Comparison of ENCODE assay signal across 8 cellular contexts in genomic region chr1:39574646-39575045, GRCh38.
DNase-seq lines count a peak whose midpoint lies in the region; ATAC-seq and TF ChIP-seq lines count a peak whose summit lies in the region.

No MANE protein-coding gene starts in this region.

- H3K9ac ChIP-seq in SU-DHL-6 (ENCODE audit: low read length): peak overlapping the region; percentile 98

- no peaks in the 10 kb centered on the region for H3F3A ChIP-seq in SU-DHL-6 (ENCODE audit: insufficient read depth)

- H2AFZ ChIP-seq in SU-DHL-6 (ENCODE audit: low read depth, low read length, severe bottlenecking): no peak overlapping the region

- peak overlapping the region; percentile 88 for H3K4me2 ChIP-seq in SU-DHL-6 (ENCODE audit: low read depth, low read length, poor library complexity, severe bottlenecking)

- peak; percentile 6 to 42 for DNase-seq in NCI-H2081 (lab: John Stamatoyannopoulos, UW)
- no peak for DNase-seq in NCI-H2081 treated with DMSO at 0.1 percent for 48 hours (lab: John Stamatoyannopoulos, UW)
- DNase-seq in fibroblast of pulmonary artery (ENCODE audit: low read depth): no peak
- no peak for DNase-seq in NCI-H345 treated with DMSO at 0.1 percent for 48 hours (lab: John Stamatoyannopoulos, UW; ENCODE audit: unreplicated experiment)
- DNase-seq in inferior parietal cortex (ENCODE audit: extremely low spot score): no peak

- H3K9me3 ChIP-seq in SU-DHL-6 (ENCODE audit: insufficient read depth, low read length): no peaks in the 10 kb centered on the region
- no peaks in the 10 kb centered on the region for H3K9me3 ChIP-seq in neutrophil

- no peaks in the 10 kb centered on the region for H3K9me2 ChIP-seq in SU-DHL-6 (replicated peaks; ENCODE audit: insufficient read depth, low read length)

- H3K4me3 ChIP-seq in SU-DHL-6 (ENCODE audit: insufficient read depth, low read length, poor library complexity, severe bottlenecking) (peak overlapping the region; percentile 98), fibroblast of pulmonary artery (replicated peaks; ENCODE audit: low read depth, low read length) (peak overlapping the region; percentile 85), neutrophil (ENCODE audit: low read depth in 1 of 2, low read length in 1 of 2) (no peak overlapping the region)

- H3K4me1 ChIP-seq in neutrophil (ENCODE audit: control insufficient read depth in 1 of 2, insufficient read depth in 1 of 2, low read depth in 1 of 2, low read length in 1 of 2): peaks cover 18 to 22% of the 10 kb centered on the region in 2 experiments

- ATAC-seq in GM18858 (IDR thresholded peaks at IDR 0.05; ENCODE audit: unreplicated experiment): no peak

- peaks cover 63% of the 10 kb centered on the region for H3K79me2 ChIP-seq in SU-DHL-6 (ENCODE audit: insufficient read depth, low read length)

- peaks cover 51% of the 10 kb centered on the region for H4K20me1 ChIP-seq in SU-DHL-6 (ENCODE audit: low read depth, low read length)

- TF ChIP-seq CTCF in SU-DHL-6 (IDR thresholded peaks at IDR 0.05; ENCODE audit: insufficient read depth, low read length, poor library complexity, severe bottlenecking): no peak
- TF ChIP-seq CTCF in fibroblast of pulmonary artery (IDR thresholded peaks at IDR 0.05; ENCODE audit: low read length, missing control alignments): no peak
- TF ChIP-seq CTCF in neutrophil (IDR thresholded peaks at IDR 0.05): no peak

- H3K27me3 ChIP-seq in SU-DHL-6 (ENCODE audit: low read length) (no peaks in the 10 kb centered on the region), neutrophil (peaks cover 8% of the 10 kb centered on the region)

- no peak overlapping the region for H3K27ac ChIP-seq in SU-DHL-6 (ENCODE audit: low read depth, low read length)
- H3K27ac ChIP-seq in neutrophil: peak overlapping the region; percentile 70

- peaks cover 40% of the 10 kb centered on the region for H3K36me3 ChIP-seq in SU-DHL-6 (ENCODE audit: low read length)
- H3K36me3 ChIP-seq in neutrophil: peaks cover 27% of the 10 kb centered on the region

Comparison
In these comparisons a context has a peak if more than half of its experiments do, and no peak if none do; other contexts are left out.
1. DNase-seq: peak in NCI-H2081 (2 of 2); none in NCI-H2081 treated with DMSO at 0.1 percent for 48 hours (single experiment), fibroblast of pulmonary artery (single experiment), NCI-H345 treated with DMSO at 0.1 percent for 48 hours (single experiment) and inferior parietal cortex (single experiment).
2. H3K4me3 ChIP-seq: peak in SU-DHL-6 (single experiment) and fibroblast of pulmonary artery (single experiment); none in neutrophil (0 of 2).